1 cellular context compared by ENCODE assay signal in genomic region chr11:78202733-78203167, GRCh38.
TF ChIP-seq lines count a peak whose summit lies in the region.

No MANE protein-coding gene starts in this region.

TF ChIP-seq in HepG2, 621 proteins besides CTCF, POLR2A, EP300 and RAD21 (continues in another document):
- 0 out of 2 replicates have a peak, but pooled peaks have one; percentile 25 for TF ChIP-seq HMGXB3 (CRISPR knock-in tag; IDR thresholded peaks at IDR 0.05; ENCODE audit: borderline replicate concordance)
- TF ChIP-seq ZNF619 (CRISPR knock-in tag; IDR thresholded peaks at IDR 0.05), result 0 out of 2 replicates have a peak, but pooled peaks have one; percentile 33
- peak; percentile 72 for TF ChIP-seq ASH2L (IDR thresholded peaks at IDR 0.05; ENCODE audit: insufficient read length, low read depth, low read length)
- peak; percentile 54; the same call in 1 of the 2 replicates for TF ChIP-seq PATZ1 (CRISPR knock-in tag; IDR thresholded peaks at IDR 0.05)
- TF ChIP-seq ZNF574 (CRISPR knock-in tag; IDR thresholded peaks at IDR 0.05), result peak; percentile 61; the same call in 1 of the 2 replicates
- TF ChIP-seq SSRP1 (CRISPR knock-in tag; IDR thresholded peaks at IDR 0.05), result no peak
- TF ChIP-seq ZMYM3 (CRISPR knock-in tag; IDR thresholded peaks at IDR 0.05), result peak; percentile 81; the same call in 1 of the 2 replicates
- peak; percentile 87 for TF ChIP-seq KAT8 (CRISPR knock-in tag; IDR thresholded peaks at IDR 0.05)
- 0 out of 2 replicates have a peak, but pooled peaks have one; percentile 30 for TF ChIP-seq ZNF441 (CRISPR knock-in tag; IDR thresholded peaks at IDR 0.05; ENCODE audit: borderline replicate concordance)
- TF ChIP-seq HNF4A (CRISPR knock-in tag; IDR thresholded peaks at IDR 0.05), result peak; percentile 92
- TF ChIP-seq JDP2 (CRISPR knock-in tag; IDR thresholded peaks at IDR 0.05; ENCODE audit: borderline replicate concordance), result no peak
- no peak for TF ChIP-seq ZSCAN20 (CRISPR knock-in tag; IDR thresholded peaks at IDR 0.05; ENCODE audit: borderline replicate concordance)
- TF ChIP-seq MEIS2 (CRISPR knock-in tag; IDR thresholded peaks at IDR 0.05), result peak; percentile 72; the same call in 1 of the 2 replicates
- TF ChIP-seq BCLAF1 (IDR thresholded peaks at IDR 0.05), result no peak
- TF ChIP-seq ETV5 (CRISPR knock-in tag; IDR thresholded peaks at IDR 0.05; ENCODE audit: borderline replicate concordance), result peak; percentile 96
- no peak for TF ChIP-seq ZBTB26 (CRISPR knock-in tag; IDR thresholded peaks at IDR 0.05; ENCODE audit: borderline replicate concordance)
- peak; percentile 50 for TF ChIP-seq FOXA3 (CRISPR knock-in tag; IDR thresholded peaks at IDR 0.05)
- peak; percentile 51; the same call in 1 of the 2 replicates for TF ChIP-seq DMAP1 (CRISPR knock-in tag; IDR thresholded peaks at IDR 0.05)
- 0 out of 2 replicates have a peak, but pooled peaks have one; percentile 29 for TF ChIP-seq ZBTB7A (CRISPR knock-in tag; IDR thresholded peaks at IDR 0.05)
- peak; percentile 60 for TF ChIP-seq XRCC5 (optimal IDR thresholded peaks at IDR 0.05; ENCODE audit: low read length)
- peak; percentile 93 for TF ChIP-seq SKI (IDR thresholded peaks at IDR 0.05; ENCODE audit: partially characterized antibody)
- 0 out of 2 replicates have a peak, but pooled peaks have one; percentile 41 for TF ChIP-seq ATF1 (CRISPR knock-in tag; IDR thresholded peaks at IDR 0.05)
- TF ChIP-seq CEBPG (CRISPR knock-in tag; IDR thresholded peaks at IDR 0.05), result peak; percentile 83
- no peak for TF ChIP-seq RNF2 (conservative IDR thresholded peaks at IDR 0.05; ENCODE audit: low read depth)
- TF ChIP-seq ZNF556 (CRISPR knock-in tag; IDR thresholded peaks at IDR 0.05; ENCODE audit: borderline replicate concordance), result peak; percentile 24; the same call in 1 of the 2 replicates
- peak; percentile 86; the same call in 1 of the 2 replicates for TF ChIP-seq ZNF292 (CRISPR knock-in tag; IDR thresholded peaks at IDR 0.05; ENCODE audit: borderline replicate concordance, low read depth)
- peak; percentile 37; the same call in 1 of the 2 replicates for TF ChIP-seq ZNF788 (CRISPR knock-in tag; IDR thresholded peaks at IDR 0.05; ENCODE audit: borderline replicate concordance)
- TF ChIP-seq GATAD2A (CRISPR knock-in tag; IDR thresholded peaks at IDR 0.05), result peak; percentile 88
- peak; percentile 43; the same call in 1 of the 2 replicates for TF ChIP-seq SIX1 (CRISPR knock-in tag; IDR thresholded peaks at IDR 0.05; ENCODE audit: borderline replicate concordance)
- TF ChIP-seq SP5 (CRISPR knock-in tag; IDR thresholded peaks at IDR 0.05; ENCODE audit: borderline replicate concordance, low read depth), result peak; percentile 50; the same call in 1 of the 2 replicates
- peak; percentile 48; the same call in 1 of the 2 replicates for TF ChIP-seq PRDM10 (CRISPR knock-in tag; IDR thresholded peaks at IDR 0.05; ENCODE audit: low read depth)
- TF ChIP-seq TP53 (CRISPR knock-in tag; conservative IDR thresholded peaks at IDR 0.05), result no peak
- peak; percentile 78; the same call in 1 of the 2 replicates for TF ChIP-seq PPARG (CRISPR knock-in tag; conservative IDR thresholded peaks at IDR 0.05)
